1 cellular context compared by ENCODE assay signal in the genomic region with DNA sequence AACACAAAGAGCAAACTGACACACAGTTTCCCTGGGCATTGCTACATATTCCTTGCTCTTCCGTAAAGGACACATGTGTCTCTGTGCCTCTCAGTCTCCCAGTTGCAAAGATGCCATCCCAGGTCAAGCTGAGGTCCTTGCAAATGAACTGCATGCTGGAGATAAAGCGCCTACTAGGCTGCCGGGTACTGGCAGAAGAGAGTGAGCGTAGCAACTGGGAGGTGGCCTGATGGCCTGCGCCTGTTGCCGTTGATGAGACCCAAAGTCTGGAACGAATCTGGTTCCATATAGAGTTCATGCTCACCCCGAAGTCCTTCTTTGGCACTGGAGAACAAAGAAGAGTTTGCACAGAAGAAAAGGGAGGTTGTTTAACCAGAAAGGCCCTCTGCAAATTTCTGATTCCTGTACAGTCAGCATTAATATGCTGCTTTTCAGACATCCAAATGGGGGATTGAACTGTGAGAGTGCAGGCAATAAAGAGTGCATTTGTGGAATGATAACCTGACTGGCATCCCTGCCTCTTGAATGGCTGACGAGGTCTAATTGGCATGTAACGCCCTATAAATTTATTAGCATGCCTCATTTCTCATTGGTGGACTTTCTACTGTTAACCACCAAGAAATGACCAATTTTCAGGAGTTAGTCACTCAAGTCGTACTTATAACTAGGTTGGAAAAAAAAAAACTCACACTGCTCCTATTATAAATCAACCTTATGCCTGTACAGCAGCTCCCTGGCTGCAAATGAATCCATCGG.
TF ChIP-seq lines count a peak whose summit lies in the region.

No MANE protein-coding gene starts in this region.

TF ChIP-seq in H1, 55 proteins besides CTCF, POLR2A, EP300 and RAD21:
- TF ChIP-seq CEBPB (IDR thresholded peaks at IDR 0.05; ENCODE audit: low read depth, low read length) (no peak), GTF2F1 (IDR thresholded peaks at IDR 0.05; ENCODE audit: borderline replicate concordance, low read depth, low read length) (no peak), TAF1 (IDR thresholded peaks at IDR 0.05; ENCODE audit: low read depth, low read length) (no peak), GABPA (IDR thresholded peaks at IDR 0.05; ENCODE audit: borderline replicate concordance, insufficient read depth, low read length) (no peak), ZNF274 (IDR thresholded peaks at IDR 0.05; ENCODE audit: borderline replicate concordance, extremely low read depth, low read length) (no peak), CHD2 (IDR thresholded peaks at IDR 0.05; ENCODE audit: low read length) (no peak), MAFK (IDR thresholded peaks at IDR 0.05; ENCODE audit: low read depth, low read length) (no peak), FOSL1 (IDR thresholded peaks at IDR 0.05; ENCODE audit: insufficient read depth, low read depth, low read length) (no peak), HDAC2 (IDR thresholded peaks at IDR 0.05; ENCODE audit: borderline replicate concordance in 1 of 2, low read depth in 2 of 2, low read length in 2 of 2) (no peak), SIRT6 (IDR thresholded peaks at IDR 0.05; ENCODE audit: low read length) (no peak), CBX8 (IDR thresholded peaks at IDR 0.05; ENCODE audit: borderline replicate concordance, low read depth, low read length) (no peak), KDM5A (IDR thresholded peaks at IDR 0.05; ENCODE audit: low read length) (no peak), RFX5 (IDR thresholded peaks at IDR 0.05; ENCODE audit: borderline replicate concordance, low read depth, low read length) (no peak)
